Comparison of ENCODE assay signal across 8 cellular contexts in genomic region chr5:56200856-56201638, GRCh38. TPM values are rescaled to one million over a fixed set of nuclear protein-coding genes. Genes with fewer than 3 reads are reported as not detected.
DNase-seq lines count a peak whose midpoint lies in the region; ATAC-seq and TF ChIP-seq lines count a peak whose summit lies in the region.

No MANE protein-coding gene starts in this region.

- H3K27me3 ChIP-seq in heart left ventricle, result no peaks in the 10 kb centered on the region

- no peaks in the 10 kb centered on the region for H3K36me3 ChIP-seq in heart left ventricle

- TF ChIP-seq POLR2A in heart left ventricle (IDR thresholded peaks at IDR 0.05) (no peak), GM18505 (IDR thresholded peaks at IDR 0.05; ENCODE audit: borderline replicate concordance, extremely low read depth, insufficient read depth, insufficient read length) (no peak)

- H3K36me3 Mint-ChIP-seq in activated naive CD8-positive, alpha-beta T cell treated with anti-CD3 and anti-CD28 coated beads, Interleukin-2, amount 10 ng/mL, durations not matched to agents 7 days and 5 days, result peaks cover 5% of the 10 kb centered on the region

- in situ Hi-C loops in GM13977 (cut with MboI; ENCODE audit: low pct_unique_long_range_greater_than_20kb, low sequenced_read_pairs, unreplicated experiment), result no loop called here

- POLR2A ChIA-PET in activated naive CD8-positive, alpha-beta T cell treated with anti-CD3 and anti-CD28 coated beads, Interleukin-2, amount 10 ng/mL, durations not matched to agents 7 days and 5 days (lab: Charles Lee), result interaction anchor here (0.6 to 1.3 kb wide), 3 partner anchors 95 to 206 kb away, joined by 3 to 5 read pairs (median 4); partner anchors contain the start of gene IL6ST

- intact Hi-C loops in heart left ventricle (cut with DNase I) (loop anchor here in 9 of 10 donors (1.0 to 10.0 kb wide), 11 partner anchors 218 to 876 kb away; partner anchors contain the start of gene SLC38A9 (in 4 of the 9)), sciatic nerve (cut with DNase I) (loop anchor here (10.0 kb wide), 1 partner anchor 216 kb away; no protein-coding TSS in a partner anchor)

- DNase-seq in GM13977 (ENCODE audit: low spot score) (peak; percentile 82), NAMALWA (ENCODE audit: low spot score) (peak; percentile 58), SW480 (ENCODE audit: low spot score) (peak; percentile 75), heart left ventricle (peak in 4 of 5 donors; percentile 47 to 69 (median 54)), sciatic nerve (ENCODE audit: low spot score) (peak; percentile 63)
- DNase-seq in activated naive CD8-positive, alpha-beta T cell treated with anti-CD3 and anti-CD28 coated beads, Interleukin-2, amount 10 ng/mL, durations not matched to agents 7 days and 5 days, result peak; percentile 36

- no peaks in the 10 kb centered on the region for H3K9me3 ChIP-seq in heart left ventricle

- peaks cover 0 to 19% (median 0%) of the 10 kb centered on the region in 12 donors for H3K4me1 ChIP-seq in heart left ventricle

- H3K27ac Mint-ChIP-seq in activated naive CD8-positive, alpha-beta T cell treated with anti-CD3 and anti-CD28 coated beads, Interleukin-2, amount 10 ng/mL, durations not matched to agents 7 days and 5 days, result no peak overlapping the region

- H3K4me3 ChIP-seq in heart left ventricle, result no peak overlapping the region

- peak; percentile 75 for TF ChIP-seq CTCF in GM13977 (IDR thresholded peaks at IDR 0.05; ENCODE audit: extremely low read depth, insufficient read depth, missing control alignments)
- peak; percentile 65 to 92 (median 78) for TF ChIP-seq CTCF in heart left ventricle (IDR thresholded peaks at IDR 0.05)

- H3K27ac ChIP-seq in heart left ventricle, result no peak overlapping the region

- ATAC-seq in HG02588 (IDR thresholded peaks at IDR 0.05; ENCODE audit: unreplicated experiment) (peak; percentile 93), heart left ventricle (peak; percentile 91 to 99 (median 98)), sciatic nerve (peak; percentile 98), GM18505 (IDR thresholded peaks at IDR 0.05; ENCODE audit: unreplicated experiment) (no peak)
- peak; percentile 95 for ATAC-seq in activated naive CD8-positive, alpha-beta T cell treated with anti-CD3 and anti-CD28 coated beads, Interleukin-2, amount 10 ng/mL, durations not matched to agents 7 days and 5 days (ENCODE audit: low read depth)

- peaks cover 4% of the 10 kb centered on the region for H3K9me3 Mint-ChIP-seq in activated naive CD8-positive, alpha-beta T cell treated with anti-CD3 and anti-CD28 coated beads, Interleukin-2, amount 10 ng/mL, durations not matched to agents 7 days and 5 days

- H3K4me3 Mint-ChIP-seq in activated naive CD8-positive, alpha-beta T cell treated with anti-CD3 and anti-CD28 coated beads, Interleukin-2, amount 10 ng/mL, durations not matched to agents 7 days and 5 days, result no peak overlapping the region

- H3K4me1 Mint-ChIP-seq in activated naive CD8-positive, alpha-beta T cell treated with anti-CD3 and anti-CD28 coated beads, Interleukin-2, amount 10 ng/mL, durations not matched to agents 7 days and 5 days, result peaks cover 2% of the 10 kb centered on the region

- no peaks in the 10 kb centered on the region for H3K27me3 Mint-ChIP-seq in activated naive CD8-positive, alpha-beta T cell treated with anti-CD3 and anti-CD28 coated beads, Interleukin-2, amount 10 ng/mL, durations not matched to agents 7 days and 5 days

- 29 to 46% (median 38%) methylated on average over 5 of the region's 5 CpGs for WGBS in heart left ventricle, 4 donors

RNA-seq across cellular contexts. Expression of gene ANKRD55, which starts 32.1 kb away (rescaled TPM):
- under 1 TPM; 0.19 to 0.71 TPM for total RNA-seq in activated naive CD8-positive, alpha-beta T cell treated with anti-CD3 and anti-CD28 coated beads, Interleukin-2, amount 10 ng/mL, durations not matched to agents 7 days and 5 days
- under 1 TPM in 2 of 9 donors, not detected in 7; 0.11 to 0.15 TPM for total RNA-seq in heart left ventricle
- polyA plus RNA-seq in heart left ventricle, result not detected
- total RNA-seq in sciatic nerve, result not detected
